1 cellular context compared by ENCODE assay signal in the genomic region with DNA sequence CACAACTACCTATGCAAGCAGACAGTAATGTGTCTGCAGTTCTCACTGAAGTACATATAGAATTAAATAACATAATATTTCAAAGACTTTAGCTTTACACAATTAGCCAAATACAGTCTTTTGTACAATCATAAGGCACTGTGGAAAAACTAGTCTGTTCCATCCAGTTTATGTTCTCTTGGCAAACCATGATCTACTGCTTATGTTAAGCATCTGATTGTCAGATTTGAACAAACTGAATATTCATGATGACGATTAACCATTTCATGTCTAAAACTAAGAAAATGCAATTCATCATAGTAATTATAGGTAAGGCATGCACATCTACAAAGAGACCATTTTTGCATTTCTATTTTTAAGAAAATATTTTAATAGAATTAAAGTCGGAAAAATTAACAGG.
TF ChIP-seq lines count a peak whose summit lies in the region.

No MANE protein-coding gene starts in this region.

TF ChIP-seq in neural cell, 6 proteins besides CTCF, POLR2A, EP300 and RAD21 (continued from another document):
- TF ChIP-seq, protein P1, sequence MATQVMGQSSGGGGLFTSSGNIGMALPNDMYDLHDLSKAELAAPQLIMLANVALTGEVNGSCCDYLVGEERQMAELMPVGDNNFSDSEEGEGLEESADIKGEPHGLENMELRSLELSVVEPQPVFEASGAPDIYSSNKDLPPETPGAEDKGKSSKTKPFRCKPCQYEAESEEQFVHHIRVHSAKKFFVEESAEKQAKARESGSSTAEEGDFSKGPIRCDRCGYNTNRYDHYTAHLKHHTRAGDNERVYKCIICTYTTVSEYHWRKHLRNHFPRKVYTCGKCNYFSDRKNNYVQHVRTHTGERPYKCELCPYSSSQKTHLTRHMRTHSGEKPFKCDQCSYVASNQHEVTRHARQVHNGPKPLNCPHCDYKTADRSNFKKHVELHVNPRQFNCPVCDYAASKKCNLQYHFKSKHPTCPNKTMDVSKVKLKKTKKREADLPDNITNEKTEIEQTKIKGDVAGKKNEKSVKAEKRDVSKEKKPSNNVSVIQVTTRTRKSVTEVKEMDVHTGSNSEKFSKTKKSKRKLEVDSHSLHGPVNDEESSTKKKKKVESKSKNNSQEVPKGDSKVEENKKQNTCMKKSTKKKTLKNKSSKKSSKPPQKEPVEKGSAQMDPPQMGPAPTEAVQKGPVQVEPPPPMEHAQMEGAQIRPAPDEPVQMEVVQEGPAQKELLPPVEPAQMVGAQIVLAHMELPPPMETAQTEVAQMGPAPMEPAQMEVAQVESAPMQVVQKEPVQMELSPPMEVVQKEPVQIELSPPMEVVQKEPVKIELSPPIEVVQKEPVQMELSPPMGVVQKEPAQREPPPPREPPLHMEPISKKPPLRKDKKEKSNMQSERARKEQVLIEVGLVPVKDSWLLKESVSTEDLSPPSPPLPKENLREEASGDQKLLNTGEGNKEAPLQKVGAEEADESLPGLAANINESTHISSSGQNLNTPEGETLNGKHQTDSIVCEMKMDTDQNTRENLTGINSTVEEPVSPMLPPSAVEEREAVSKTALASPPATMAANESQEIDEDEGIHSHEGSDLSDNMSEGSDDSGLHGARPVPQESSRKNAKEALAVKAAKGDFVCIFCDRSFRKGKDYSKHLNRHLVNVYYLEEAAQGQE (IDR thresholded peaks at IDR 0.05; ENCODE audit: borderline replicate concordance) = no peak
- TF ChIP-seq POLR2AphosphoS5 (IDR thresholded peaks at IDR 0.05) = no peak
- TF ChIP-seq SMC3 (conservative IDR thresholded peaks at IDR 0.05; ENCODE audit: poor library complexity) = no peak
- TF ChIP-seq TAF1 (IDR thresholded peaks at IDR 0.05; ENCODE audit: low read depth) = no peak
TF ChIP-seq in neural cell: peak in this region for 0.
